Comparison of ENCODE assay signal across 8 cellular contexts in the genomic region with DNA sequence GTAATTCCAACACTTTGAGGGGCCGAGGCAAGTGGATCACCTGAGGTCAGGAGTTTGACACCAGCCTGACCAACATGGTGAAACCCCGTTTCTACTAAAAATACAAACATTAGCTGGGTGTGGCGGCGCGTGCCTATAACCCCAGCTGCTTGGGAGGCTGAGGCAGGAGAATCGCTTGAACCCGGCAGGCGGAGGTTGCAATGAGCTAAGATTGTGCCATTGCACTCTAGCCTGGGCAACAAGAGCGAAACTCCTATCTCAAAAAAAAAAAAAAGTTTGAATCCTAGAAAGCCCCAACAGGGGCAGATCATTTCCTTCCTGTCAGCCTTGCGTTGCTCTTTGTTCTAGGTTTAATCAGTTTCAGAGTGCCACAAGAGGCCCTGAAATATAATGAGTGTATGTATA. TPM values are rescaled to one million over a fixed set of nuclear protein-coding genes. Genes with fewer than 3 reads are reported as not detected.
DNase-seq lines count a peak whose midpoint lies in the region; ATAC-seq and TF ChIP-seq lines count a peak whose summit lies in the region.
"Not testable (repeated sequence)": the region's sequence is repeated elsewhere in the genome, so short reads cannot be mapped to it uniquely, and the experiment has no call there.

No MANE protein-coding gene starts in this region.

- peak overlapping the region; percentile 64 for H3K4me2 ChIP-seq in Loucy (ENCODE audit: low read depth, low read length, poor library complexity, severe bottlenecking)

- intact Hi-C loops in CD4-positive, alpha-beta memory T cell (cut with micrococcal nuclease), result loop anchor here (2.0 kb wide), 1 partner anchor 42 kb away; a partner anchor contains a TSS

- not testable (repeated sequence) for H3K27me3 ChIP-seq in CD4-positive, alpha-beta memory T cell (ENCODE audit: insufficient read depth, low read length); Loucy (ENCODE audit: insufficient read depth, low read length, poor library complexity, severe bottlenecking); liver (ENCODE audit: control insufficient read depth in 4 of 4, insufficient read depth in 4 of 4, low read length in 3 of 4)

- H3K9me2 ChIP-seq in Loucy (replicated peaks; ENCODE audit: low read depth, low read length), result not testable (repeated sequence)

- not testable (repeated sequence) for H2AFZ ChIP-seq in Loucy (ENCODE audit: low read length)

- H3K4me3 ChIP-seq in CD4-positive, alpha-beta memory T cell (ENCODE audit: low read length in 2 of 2); Loucy (ENCODE audit: low read length, poor library complexity, severe bottlenecking); liver (ENCODE audit: low read depth in 1 of 3, low read length in 3 of 3): not testable (repeated sequence)

- POLR2A ChIA-PET in CD4-positive, alpha-beta memory T cell (lab: Charles Lee; ENCODE audit: partially characterized antibody), result interaction anchor here (0.6 to 1.2 kb wide), 2 partner anchors 8 to 37 kb away, joined by 3 read pairs; no protein-coding TSS in a partner anchor
- POLR2A ChIA-PET in activated CD8-positive, alpha-beta T cell treated with anti-CD3 and anti-CD28 coated beads, Interleukin-2, amount 10 ng/mL, durations not matched to agents 7 days and 5 days (lab: Charles Lee), result interaction anchor here (0.6 to 1.7 kb wide), 6 partner anchors 42 to 752 kb away, joined by 3 to 7 read pairs (median 4); a partner anchor contains a TSS

- not testable (repeated sequence) for H3K36me3 ChIP-seq in CD4-positive, alpha-beta memory T cell (ENCODE audit: insufficient read depth, low read length); liver (ENCODE audit: control insufficient read depth in 4 of 4, insufficient read depth in 3 of 4, low read depth in 1 of 4, low read length in 3 of 4)
- peaks cover 48% of the 10 kb centered on the region; the same call in 1 of the 2 replicates for H3K36me3 ChIP-seq in Loucy (ENCODE audit: insufficient read depth, low read length)

- TF ChIP-seq CTCF in Loucy (conservative IDR thresholded peaks at IDR 0.05; ENCODE audit: low read length); liver (IDR thresholded peaks at IDR 0.05; ENCODE audit: low read depth, low read length, missing input control): not testable (repeated sequence)

- not testable (repeated sequence) for H3K9me3 Mint-ChIP-seq in CD4-positive, alpha-beta memory T cell; T-helper 1 cell treated with Interleukin-12 subunit alpha and Interleukin-12 subunit beta and Interleukin-4 antibody, amounts not matched to agents 30 μg/mL and 1 μg/mL, for 36 hours; activated CD8-positive, alpha-beta T cell treated with anti-CD3 and anti-CD28 coated beads, Interleukin-2, amount 10 ng/mL, durations not matched to agents 7 days and 5 days (ENCODE audit: insufficient read depth); activated naive CD8-positive, alpha-beta T cell treated with anti-CD3 and anti-CD28 coated beads, Interleukin-2, amount 50 U/mL, for 24 hours; stimulated activated naive B cell treated with anti-CD40 and anti-IgM and Interleukin-4, amounts not matched to agents 10 μg/mL and 1 μg/mL and 100 μg/mL, for 72 hours

- H3K79me2 ChIP-seq in Loucy (ENCODE audit: insufficient read depth, low read length), result peaks cover 80% of the 10 kb centered on the region

- CTCF ChIA-PET in CD4-positive, alpha-beta memory T cell (lab: Charles Lee; ENCODE audit: partially characterized antibody), result interaction anchor here (1.1 to 1.4 kb wide), 2 partner anchors 26 to 93 kb away, joined by 6 read pairs; no protein-coding TSS in a partner anchor
- CTCF ChIA-PET in activated CD8-positive, alpha-beta T cell treated with anti-CD3 and anti-CD28 coated beads, Interleukin-2, amount 10 ng/mL, durations not matched to agents 7 days and 5 days (lab: Charles Lee), result interaction anchor here (1.2 to 5.3 kb wide), 4 partner anchors 9 to 304 kb away, joined by 4 to 26 read pairs (median 10); a partner anchor contains a TSS

- peaks cover 47% of the 10 kb centered on the region for H4K20me1 ChIP-seq in Loucy (ENCODE audit: insufficient read depth, low read length, poor library complexity, severe bottlenecking)

- H3K4me1 ChIP-seq in CD4-positive, alpha-beta memory T cell (ENCODE audit: insufficient read depth, low read length), result peaks cover 33% of the 10 kb centered on the region
- H3K4me1 ChIP-seq in Loucy (ENCODE audit: insufficient read depth, low read length, poor library complexity, severe bottlenecking) (peaks cover 17% of the 10 kb centered on the region), liver (ENCODE audit: control insufficient read depth in 4 of 4, insufficient read depth in 4 of 4, low read length in 3 of 4) (peaks cover 24 to 79% (median 66%) of the 10 kb centered on the region in 4 donors)

- H3K4me3 Mint-ChIP-seq in CD4-positive, alpha-beta memory T cell, result peak overlapping the region; percentile 52 to 75 (median 69)
- not testable (repeated sequence) for H3K4me3 Mint-ChIP-seq in T-helper 1 cell treated with Interleukin-12 subunit alpha and Interleukin-12 subunit beta and Interleukin-4 antibody, amounts not matched to agents 30 μg/mL and 1 μg/mL, for 36 hours; activated naive CD8-positive, alpha-beta T cell treated with anti-CD3 and anti-CD28 coated beads, Interleukin-2, amount 50 U/mL, for 24 hours
- H3K4me3 Mint-ChIP-seq in activated CD8-positive, alpha-beta T cell treated with anti-CD3 and anti-CD28 coated beads, Interleukin-2, amount 10 ng/mL, durations not matched to agents 7 days and 5 days, result peak overlapping the region; percentile 42
- peak overlapping the region in 1 of 2 donors; percentile 48 for H3K4me3 Mint-ChIP-seq in stimulated activated naive B cell treated with anti-CD40 and anti-IgM and Interleukin-4, amounts not matched to agents 10 μg/mL and 1 μg/mL and 100 μg/mL, for 72 hours

- peaks cover 24 to 32% of the 10 kb centered on the region in 2 donors for H3K36me3 Mint-ChIP-seq in CD4-positive, alpha-beta memory T cell
- peaks cover 26% of the 10 kb centered on the region for H3K36me3 Mint-ChIP-seq in T-helper 1 cell treated with Interleukin-12 subunit alpha and Interleukin-12 subunit beta and Interleukin-4 antibody, amounts not matched to agents 30 μg/mL and 1 μg/mL, for 36 hours (ENCODE audit: low read depth)
- peaks cover 49% of the 10 kb centered on the region for H3K36me3 Mint-ChIP-seq in activated CD8-positive, alpha-beta T cell treated with anti-CD3 and anti-CD28 coated beads, Interleukin-2, amount 10 ng/mL, durations not matched to agents 7 days and 5 days (ENCODE audit: low read depth)
- H3K36me3 Mint-ChIP-seq in activated naive CD8-positive, alpha-beta T cell treated with anti-CD3 and anti-CD28 coated beads, Interleukin-2, amount 50 U/mL, for 24 hours (ENCODE audit: low read depth), result peaks cover 21% of the 10 kb centered on the region
- peaks cover 33 to 46% of the 10 kb centered on the region in 2 donors for H3K36me3 Mint-ChIP-seq in stimulated activated naive B cell treated with anti-CD40 and anti-IgM and Interleukin-4, amounts not matched to agents 10 μg/mL and 1 μg/mL and 100 μg/mL, for 72 hours

- H3K27ac Mint-ChIP-seq in CD4-positive, alpha-beta memory T cell, result peak overlapping the region; percentile 43 to 83 (median 72)
- peak overlapping the region; percentile 23 for H3K27ac Mint-ChIP-seq in T-helper 1 cell treated with Interleukin-12 subunit alpha and Interleukin-12 subunit beta and Interleukin-4 antibody, amounts not matched to agents 30 μg/mL and 1 μg/mL, for 36 hours
- peak overlapping the region; percentile 78 for H3K27ac Mint-ChIP-seq in activated CD8-positive, alpha-beta T cell treated with anti-CD3 and anti-CD28 coated beads, Interleukin-2, amount 10 ng/mL, durations not matched to agents 7 days and 5 days
- not testable (repeated sequence) for H3K27ac Mint-ChIP-seq in activated naive CD8-positive, alpha-beta T cell treated with anti-CD3 and anti-CD28 coated beads, Interleukin-2, amount 50 U/mL, for 24 hours
- peak overlapping the region; percentile 31 for H3K27ac Mint-ChIP-seq in stimulated activated naive B cell treated with anti-CD40 and anti-IgM and Interleukin-4, amounts not matched to agents 10 μg/mL and 1 μg/mL and 100 μg/mL, for 72 hours

- peak; percentile 50 to 69 (median 54) for DNase-seq in CD4-positive, alpha-beta memory T cell
- peak; percentile 50 for DNase-seq in activated CD8-positive, alpha-beta T cell treated with anti-CD3 and anti-CD28 coated beads, Interleukin-2, amount 10 ng/mL, durations not matched to agents 7 days and 5 days
- not testable (repeated sequence) for DNase-seq in activated naive CD8-positive, alpha-beta T cell treated with anti-CD3 and anti-CD28 coated beads, Interleukin-2, amount 50 U/mL, for 24 hours; stimulated activated naive B cell treated with anti-CD40 and anti-IgM and Interleukin-4, amounts not matched to agents 10 μg/mL and 1 μg/mL and 100 μg/mL, for 72 hours

- ATAC-seq in GM18907 (IDR thresholded peaks at IDR 0.05; ENCODE audit: unreplicated experiment), result peak; percentile 50
- ATAC-seq in activated CD8-positive, alpha-beta T cell treated with anti-CD3 and anti-CD28 coated beads, Interleukin-2, amount 10 ng/mL, durations not matched to agents 7 days and 5 days, result peak; percentile 85
- peak; percentile 80 for ATAC-seq in activated naive CD8-positive, alpha-beta T cell treated with anti-CD3 and anti-CD28 coated beads, Interleukin-2, amount 50 U/mL, for 24 hours
- ATAC-seq in stimulated activated naive B cell treated with anti-CD40 and anti-IgM and Interleukin-4, amounts not matched to agents 10 μg/mL and 1 μg/mL and 100 μg/mL, for 72 hours (replicated peaks), result peak; percentile 61 to 70

- H3K4me1 Mint-ChIP-seq in CD4-positive, alpha-beta memory T cell, result peaks cover 32 to 69% (median 45%) of the 10 kb centered on the region in 4 donors
- peaks cover 25% of the 10 kb centered on the region for H3K4me1 Mint-ChIP-seq in T-helper 1 cell treated with Interleukin-12 subunit alpha and Interleukin-12 subunit beta and Interleukin-4 antibody, amounts not matched to agents 30 μg/mL and 1 μg/mL, for 36 hours (ENCODE audit: low read depth)
- H3K4me1 Mint-ChIP-seq in activated CD8-positive, alpha-beta T cell treated with anti-CD3 and anti-CD28 coated beads, Interleukin-2, amount 10 ng/mL, durations not matched to agents 7 days and 5 days (ENCODE audit: low read depth), result peaks cover 44% of the 10 kb centered on the region
- H3K4me1 Mint-ChIP-seq in activated naive CD8-positive, alpha-beta T cell treated with anti-CD3 and anti-CD28 coated beads, Interleukin-2, amount 50 U/mL, for 24 hours, result peaks cover 41% of the 10 kb centered on the region
- peaks cover 26 to 52% of the 10 kb centered on the region in 2 donors for H3K4me1 Mint-ChIP-seq in stimulated activated naive B cell treated with anti-CD40 and anti-IgM and Interleukin-4, amounts not matched to agents 10 μg/mL and 1 μg/mL and 100 μg/mL, for 72 hours

- H3K27ac ChIP-seq in CD4-positive, alpha-beta memory T cell (ENCODE audit: low read depth, low read length), result peak overlapping the region; percentile 36
- H3K27ac ChIP-seq in liver (ENCODE audit: low read depth in 1 of 2, low read length in 2 of 2), result peak overlapping the region; percentile 65 to 70

- not testable (repeated sequence) for H3K27me3 Mint-ChIP-seq in CD4-positive, alpha-beta memory T cell; T-helper 1 cell treated with Interleukin-12 subunit alpha and Interleukin-12 subunit beta and Interleukin-4 antibody, amounts not matched to agents 30 μg/mL and 1 μg/mL, for 36 hours (ENCODE audit: low read depth); activated CD8-positive, alpha-beta T cell treated with anti-CD3 and anti-CD28 coated beads, Interleukin-2, amount 10 ng/mL, durations not matched to agents 7 days and 5 days (ENCODE audit: low read depth); activated naive CD8-positive, alpha-beta T cell treated with anti-CD3 and anti-CD28 coated beads, Interleukin-2, amount 50 U/mL, for 24 hours; stimulated activated naive B cell treated with anti-CD40 and anti-IgM and Interleukin-4, amounts not matched to agents 10 μg/mL and 1 μg/mL and 100 μg/mL, for 72 hours

- WGBS in liver, result 43% methylated on average over 10 of the region's 10 CpGs

- not testable (repeated sequence) for H3K9ac ChIP-seq in Loucy (ENCODE audit: low read depth, low read length, poor library complexity, severe bottlenecking); liver (ENCODE audit: low read depth in 1 of 2, low read length in 2 of 2)

- H3K9me3 ChIP-seq in CD4-positive, alpha-beta memory T cell (ENCODE audit: control insufficient read depth in 1 of 2, low read length in 2 of 2); Loucy (ENCODE audit: insufficient read depth, low read depth, low read length); liver (ENCODE audit: control insufficient read depth in 4 of 4, low read length in 3 of 4): not testable (repeated sequence)

- peak in 1 of 2 donors; percentile 21 for TF ChIP-seq RAD21 in liver (IDR thresholded peaks at IDR 0.05)

- not testable (repeated sequence) for H3F3A ChIP-seq in Loucy (ENCODE audit: low read depth)

RNA-seq across cellular contexts. Expression of a gene that starts 42.2 kb away (rescaled TPM):
- total RNA-seq in CD4-positive, alpha-beta memory T cell, result 10 to 100 TPM; 59.3 to 68.9 TPM
- 10 to 100 TPM in 1 of 2 donors, 1 to 10 TPM in 1; 9.7 to 25.2 TPM for polyA plus RNA-seq in CD4-positive, alpha-beta memory T cell
- 10 to 100 TPM; 52.1 to 59.9 TPM for total RNA-seq in activated CD8-positive, alpha-beta T cell treated with anti-CD3 and anti-CD28 coated beads, Interleukin-2, amount 10 ng/mL, durations not matched to agents 7 days and 5 days
- total RNA-seq in liver, result 10 to 100 TPM; 32.1 to 85.3 TPM
- polyA plus RNA-seq in liver, result 10 to 100 TPM; 14.3 to 19.6 TPM
